ENCODE assay signal across 19 cellular contexts in genomic region chr1:59543211-59543668, GRCh38.
DNase-seq lines count a peak whose midpoint lies in the region; ATAC-seq and TF ChIP-seq lines count a peak whose summit lies in the region.
"Had no signal": no experiment of that assay in that cellular context is flagged by ENCODE, and none has a peak within 500 bp of the region (broad histone marks: within the 10 kb centered on the region; RNA-seq: fewer than 3 reads in every experiment).

No MANE protein-coding gene starts in this region.

- H3K36me3 Mint-ChIP-seq in Caco-2 (ENCODE audit: insufficient read depth, unreplicated experiment) = no peaks in the 10 kb centered on the region
- no peaks in the 10 kb centered on the region for H3K36me3 Mint-ChIP-seq in activated T-cell treated with anti-CD3 and anti-CD28 coated beads, Interleukin-2, amount 50 U/mL, for 24 hours (ENCODE audit: low read depth)
- no peaks in the 10 kb centered on the region for H3K36me3 Mint-ChIP-seq in CD4-positive, alpha-beta memory T cell

- H3K27ac ChIP-seq in CD4-positive, alpha-beta memory T cell (ENCODE audit: low read depth, low read length) = no peak overlapping the region

- no peaks in the 10 kb centered on the region for H3K9me3 Mint-ChIP-seq in Caco-2 (ENCODE audit: unreplicated experiment)
- no peaks in the 10 kb centered on the region for H3K9me3 Mint-ChIP-seq in activated T-cell treated with anti-CD3 and anti-CD28 coated beads, Interleukin-2, amount 50 U/mL, for 24 hours
- no peaks in the 10 kb centered on the region for H3K9me3 Mint-ChIP-seq in CD4-positive, alpha-beta memory T cell
- H3K9me3 Mint-ChIP-seq: CD4-positive, alpha-beta T cell had no signal

- CTCF ChIA-PET in Caco-2 (lab: Charles Lee) = no interaction called here
- CTCF ChIA-PET in CD4-positive, alpha-beta memory T cell (lab: Charles Lee; ENCODE audit: partially characterized antibody) = no interaction called here

- H3K36me3 ChIP-seq in Caco-2 (ENCODE audit: control insufficient read depth, insufficient read depth, low read length) = no peaks in the 10 kb centered on the region
- no peaks in the 10 kb centered on the region for H3K36me3 ChIP-seq in CD4-positive, alpha-beta memory T cell (ENCODE audit: insufficient read depth, low read length)

- H3K9me3 ChIP-seq in Caco-2 = no peaks in the 10 kb centered on the region
- no peaks in the 10 kb centered on the region for H3K9me3 ChIP-seq in CD4-positive, alpha-beta memory T cell (ENCODE audit: control insufficient read depth in 1 of 2, low read length in 2 of 2)

- H3K4me3 ChIP-seq in Caco-2 (ENCODE audit: low read depth, low read length) = no peak overlapping the region
- H3K4me3 ChIP-seq in CD4-positive, alpha-beta memory T cell (ENCODE audit: low read length in 2 of 2) = no peak overlapping the region
- H3K4me3 ChIP-seq: K562 had no signal

- BruUV-seq in Caco-2 (replicated peaks; lab: Mats Ljungman, UMichigan) = no TSS peak

- intact Hi-C loops in Caco-2 (cut with micrococcal nuclease; ENCODE audit: unreplicated experiment) = no loop called here
- intact Hi-C loops in CD4-positive, alpha-beta memory T cell (cut with micrococcal nuclease) = no loop called here

- no peak overlapping the region for H3K4me3 Mint-ChIP-seq in Caco-2 (ENCODE audit: unreplicated experiment)
- no peak overlapping the region for H3K4me3 Mint-ChIP-seq in activated T-cell treated with anti-CD3 and anti-CD28 coated beads, Interleukin-2, amount 50 U/mL, for 24 hours
- H3K4me3 Mint-ChIP-seq in CD4-positive, alpha-beta memory T cell = no peak overlapping the region
- H3K4me3 Mint-ChIP-seq: CD4-positive, alpha-beta T cell had no signal

- no peaks in the 10 kb centered on the region for H3K4me1 ChIP-seq in Caco-2
- H3K4me1 ChIP-seq in CD4-positive, alpha-beta memory T cell (ENCODE audit: insufficient read depth, low read length) = no peaks in the 10 kb centered on the region

- TF ChIP-seq CTCF in Caco-2 (IDR thresholded peaks at IDR 0.05; ENCODE audit: insufficient read depth in 1 of 2, low read depth in 1 of 2, low read length in 1 of 2, severe bottlenecking in 1 of 2, unreplicated experiment in 1 of 2) = no peak
- no peak for TF ChIP-seq CTCF in omental fat pad (IDR thresholded peaks at IDR 0.05)

- H3K27me3 Mint-ChIP-seq in Caco-2 (ENCODE audit: insufficient read depth, unreplicated experiment) = no peaks in the 10 kb centered on the region
- no peaks in the 10 kb centered on the region for H3K27me3 Mint-ChIP-seq in activated T-cell treated with anti-CD3 and anti-CD28 coated beads, Interleukin-2, amount 50 U/mL, for 24 hours
- H3K27me3 Mint-ChIP-seq in CD4-positive, alpha-beta memory T cell = no peaks in the 10 kb centered on the region
- H3K27me3 Mint-ChIP-seq: CD4-positive, alpha-beta T cell had no signal

- DNase-seq in Caco-2 = no peak
- DNase-seq in NCI-H82 (lab: John Stamatoyannopoulos, UW) = peak; percentile 89
- peak; percentile 57 for DNase-seq in kidney glomerular epithelial cell (lab: John Stamatoyannopoulos, UW)
- DNase-seq in omental fat pad (ENCODE audit: low spot score) = no peak
- no peak for DNase-seq in HK-2 (ENCODE audit: unreplicated experiment)
- no peak for DNase-seq in activated T-cell treated with anti-CD3 and anti-CD28 coated beads, Interleukin-2, amount 50 U/mL, for 24 hours
- DNase-seq in hippocampal formation (lab: John Stamatoyannopoulos, UW) = no peak
- DNase-seq in CD4-positive, alpha-beta memory T cell = no peak
- DNase-seq: activated CD4-positive, alpha-beta T cell treated with anti-CD3 and anti-CD28 coated beads for 48 hours; activated naive CD4-positive, alpha-beta T cell treated with Interleukin-2 at 50 U/mL for 16 hours; CD4-positive, alpha-beta T cell; cortex of kidney; erythroblast; NCI-H1105 treated with DMSO at 0.1 percent for 48 hours; NCI-H446 treated with DMSO at 0.1 percent for 48 hours; occipital lobe; T-helper 9 cell; trophoblast cell had no signal

- H3K27me3 ChIP-seq in Caco-2 (replicated peaks; ENCODE audit: control insufficient read depth, insufficient read depth, low read length) = no peaks in the 10 kb centered on the region
- H3K27me3 ChIP-seq in CD4-positive, alpha-beta memory T cell (ENCODE audit: insufficient read depth, low read length) = no peaks in the 10 kb centered on the region

- H3K4me1 Mint-ChIP-seq in Caco-2 (ENCODE audit: low read depth, unreplicated experiment) = no peaks in the 10 kb centered on the region
- peaks cover 4% of the 10 kb centered on the region for H3K4me1 Mint-ChIP-seq in activated T-cell treated with anti-CD3 and anti-CD28 coated beads, Interleukin-2, amount 50 U/mL, for 24 hours (ENCODE audit: low read depth)
- H3K4me1 Mint-ChIP-seq in CD4-positive, alpha-beta memory T cell = peaks cover 0 to 8% (median 6%) of the 10 kb centered on the region in 4 donors

- POLR2A ChIA-PET in Caco-2 (lab: Charles Lee) = no interaction called here
- POLR2A ChIA-PET in CD4-positive, alpha-beta memory T cell (lab: Charles Lee; ENCODE audit: partially characterized antibody) = no interaction called here

- H3K27ac Mint-ChIP-seq in Caco-2 (ENCODE audit: unreplicated experiment) = peak overlapping the region; percentile 57
- no peak overlapping the region for H3K27ac Mint-ChIP-seq in activated T-cell treated with anti-CD3 and anti-CD28 coated beads, Interleukin-2, amount 50 U/mL, for 24 hours
- no peak overlapping the region for H3K27ac Mint-ChIP-seq in CD4-positive, alpha-beta memory T cell
- H3K27ac Mint-ChIP-seq: CD4-positive, alpha-beta T cell had no signal

- peak; percentile 28 for ATAC-seq in omental fat pad (ENCODE audit: low FRiP score)
- ATAC-seq: K562 had no signal

Comparison
In these comparisons a context has a peak if more than half of its experiments do, and no peak if none do; other contexts are left out.
1. DNase-seq: peak in NCI-H82 (single experiment) and kidney glomerular epithelial cell (single experiment); none in Caco-2 (0 of 2), omental fat pad (single experiment), HK-2 (single experiment), activated T-cell treated with anti-CD3 and anti-CD28 coated beads, Interleukin-2, amount 50 U/mL, for 24 hours (single experiment), hippocampal formation (0 of 2) and CD4-positive, alpha-beta memory T cell (0 of 5).